In genomic region chr10:46442681-46443275, GRCh38 we compare ENCODE assay signal across 9 cellular contexts. TPM values are rescaled to one million over a fixed set of nuclear protein-coding genes. Genes with fewer than 3 reads are reported as not detected.
DNase-seq lines count a peak whose midpoint lies in the region; TF ChIP-seq lines count a peak whose summit lies in the region.
"Not testable (repeated sequence)": the region's sequence is repeated elsewhere in the genome, so short reads cannot be mapped to it uniquely, and the experiment has no call there.
"Had no signal": no experiment of that assay in that cellular context is flagged by ENCODE, and none has a peak within 500 bp of the region (broad histone marks: within the 10 kb centered on the region; RNA-seq: fewer than 3 reads in every experiment).

No MANE protein-coding gene starts in this region.

- CTCF ChIA-PET in mammary epithelial cell (lab: Charles Lee; ENCODE audit: low non-redundant PET) = not testable (repeated sequence)

- not testable (repeated sequence) for H3K9ac ChIP-seq in mammary epithelial cell (ENCODE audit: insufficient read depth, low read length); mesendoderm (ENCODE audit: low read length)

- H3K4me3 ChIP-seq in mammary epithelial cell (replicated peaks in 1 of 3; ENCODE audit: insufficient read depth in 1 of 3, low read depth in 2 of 3, low read length in 3 of 3); cardiac muscle cell; hepatocyte; mesendoderm (ENCODE audit: low read length); thyroid gland (replicated peaks in 1 of 3): not testable (repeated sequence)

- not testable (repeated sequence) for H3K27me3 ChIP-seq in mammary epithelial cell (ENCODE audit: insufficient read depth, low read length); cardiac muscle cell; hepatocyte; mesendoderm (ENCODE audit: insufficient read depth, low read length, poor library complexity); thyroid gland

- not testable (repeated sequence) for H3K4ac ChIP-seq in mesendoderm (ENCODE audit: low read depth, low read length)

- not testable (repeated sequence) for H2BK5ac ChIP-seq in mesendoderm (ENCODE audit: low read length)

- H3K4me2 ChIP-seq in mammary epithelial cell (ENCODE audit: insufficient read depth, low read depth, low read length); hepatocyte; mesendoderm (ENCODE audit: low read length): not testable (repeated sequence)

- TF ChIP-seq POLR2A in thyroid gland (IDR thresholded peaks at IDR 0.05) = not testable (repeated sequence)

- H2BK15ac ChIP-seq in mesendoderm (replicated peaks; ENCODE audit: low read depth) = not testable (repeated sequence)

- dilution Hi-C loops in mammary epithelial cell (cut with HindIII; ENCODE audit: low sequenced_read_pairs) = not testable (repeated sequence)

- H2AFZ ChIP-seq in mammary epithelial cell (ENCODE audit: low read depth, low read length); hepatocyte: not testable (repeated sequence)

- not testable (repeated sequence) for H3K56ac ChIP-seq in mesendoderm (ENCODE audit: low read length)

- TF ChIP-seq CTCF in mammary epithelial cell (conservative IDR thresholded peaks at IDR 0.05 in 1 of 2, IDR thresholded peaks at IDR 0.05 in 1 of 2; ENCODE audit: extremely low read depth in 1 of 2, insufficient read depth in 1 of 2, low read depth in 1 of 2, low read length in 2 of 2); cardiac muscle cell (IDR thresholded peaks at IDR 0.05; ENCODE audit: low read depth, low read length); hepatocyte (IDR thresholded peaks at IDR 0.05; ENCODE audit: poor library complexity); thyroid gland (IDR thresholded peaks at IDR 0.05): not testable (repeated sequence)

- not testable (repeated sequence) for H3K9me3 ChIP-seq in mammary epithelial cell (replicated peaks; ENCODE audit: insufficient read depth, low read length); cardiac muscle cell (ENCODE audit: low read depth); hepatocyte (ENCODE audit: low read depth); thyroid gland

- 92% methylated on average over 7 of the region's 10 CpGs for WGBS in mammary epithelial cell (ENCODE audit: low coverage, missing lambda C conversion rate)
- 53% methylated on average over 10 of the region's 10 CpGs for WGBS in hepatocyte (ENCODE audit: low lambda C conversion rate, missing lambda C conversion rate)
- WGBS in mesendoderm (ENCODE audit: extremely low coverage, insufficient coverage, low lambda C conversion rate) = no CpG with 5 or more reads among the region's 10 CpGs
- WGBS in thyroid gland, 2 donors = 29 to 33% methylated on average over 10 of the region's 10 CpGs

- H3K18ac ChIP-seq in mesendoderm (ENCODE audit: low read length) = not testable (repeated sequence)

- H4K5ac ChIP-seq in mesendoderm (ENCODE audit: low read length) = not testable (repeated sequence)

- H3K79me1 ChIP-seq in mesendoderm (ENCODE audit: low read length) = not testable (repeated sequence)

- not testable (repeated sequence) for BruUV-seq in mammary epithelial cell (replicated peaks; lab: Mats Ljungman, UMichigan)

- H3K27ac ChIP-seq in mammary epithelial cell (ENCODE audit: insufficient read depth, low read depth, low read length) (peak overlapping the region; percentile 27), cardiac muscle cell (peak overlapping the region; percentile 70), hepatocyte (peak overlapping the region; percentile 34), thyroid gland (peak overlapping the region; percentile 53 to 70 (median 68))
- not testable (repeated sequence) for H3K27ac ChIP-seq in mesendoderm (ENCODE audit: low read depth, low read length)

- H2BK120ac ChIP-seq in mesendoderm (ENCODE audit: low read depth, low read length) = not testable (repeated sequence)

- not testable (repeated sequence) for H3K9me2 ChIP-seq in hepatocyte (replicated peaks; ENCODE audit: insufficient read depth)

- not testable (repeated sequence) for H2AK5ac ChIP-seq in mesendoderm (ENCODE audit: low read length)

- not testable (repeated sequence) for H4K20me1 ChIP-seq in mammary epithelial cell (ENCODE audit: insufficient read depth, low read length); hepatocyte (ENCODE audit: insufficient read depth, poor library complexity, severe bottlenecking)

- not testable (repeated sequence) for H3K36me3 ChIP-seq in mammary epithelial cell (ENCODE audit: insufficient read depth, low read length); cardiac muscle cell; hepatocyte (replicated peaks; ENCODE audit: insufficient read depth, low read depth); mesendoderm (ENCODE audit: control insufficient read depth, insufficient read depth, low read length); thyroid gland

- DNase-seq in GM03348 (ENCODE audit: low spot score) (peak; percentile 0), NCI-H226 (peak; percentile 33), cardiac muscle cell (ENCODE audit: low read depth in 1 of 2, low spot score in 1 of 2) (peak; percentile 58 to 78), hepatocyte (ENCODE audit: low spot score) (peak; percentile 3), mesendoderm (peak; percentile 63), thyroid gland (peak; percentile 43 to 71)
- not testable (repeated sequence) for DNase-seq in mammary epithelial cell

- intact Hi-C loops in mammary epithelial cell (cut with micrococcal nuclease); thyroid gland (cut with DNase I): not testable (repeated sequence)

- in situ Hi-C loops in mammary epithelial cell (cut with MboI; ENCODE audit: low sequenced_read_pairs in 2 of 2) = not testable (repeated sequence)

- not testable (repeated sequence) for H4K8ac ChIP-seq in mesendoderm (ENCODE audit: low read depth, low read length)

- H3K4me1 ChIP-seq in mammary epithelial cell (ENCODE audit: insufficient read depth, low read length); hepatocyte (ENCODE audit: insufficient read depth); mesendoderm (ENCODE audit: control insufficient read depth, low read depth, low read length): not testable (repeated sequence)
- H3K4me1 ChIP-seq in cardiac muscle cell (ENCODE audit: low read depth) = peaks cover 15% of the 10 kb centered on the region
- peaks cover 7 to 14% of the 10 kb centered on the region in 2 donors for H3K4me1 ChIP-seq in thyroid gland

- H3K23ac ChIP-seq in mesendoderm (ENCODE audit: low read length) = not testable (repeated sequence)

- not testable (repeated sequence) for H3K79me2 ChIP-seq in mammary epithelial cell (ENCODE audit: insufficient read depth, low read length); hepatocyte; mesendoderm (ENCODE audit: control insufficient read depth, insufficient read depth, low read length)

RNA-seq across cellular contexts. Expression of gene NPY4R, which starts 23.0 kb away (rescaled TPM):
- total RNA-seq in mammary epithelial cell (under 1 TPM in 1 of 2 donors, not detected in 1; 0.38 TPM), cardiac muscle cell (0.39 and 1.2 TPM in 2 replicates), hepatocyte (0.12 and 0.87 TPM in 2 replicates), thyroid gland (not detected)
- polyA plus RNA-seq in mammary epithelial cell (0.37 TPM), cardiac muscle cell (0.22 and 0.52 TPM in 2 replicates), hepatocyte (0.07 TPM in 1 of 2 replicates, not detected in the other)
- polyA minus RNA-seq in mammary epithelial cell = not detected
- 0.11 TPM for polyA plus RNA-seq in mesendoderm (2013, experiment 1 of 2)
- polyA plus RNA-seq in mesendoderm (2013, experiment 2 of 2) = 0.03 TPM
- polyA plus RNA-seq: CD14-positive monocyte, IgD-negative memory B cell had no signal
